In genomic region chr2:110854355-110855081, GRCh38 we compare ENCODE assay signal across 10 cellular contexts.
A peak's percentile ranks its signal among the peaks of the same experiment; 100 is the strongest.
DNase-seq lines count a peak whose midpoint lies in the region; ATAC-seq and TF ChIP-seq lines count a peak whose summit lies in the region.
"Had no signal": no experiment of that assay in that cellular context is flagged by ENCODE, and none has a peak within 500 bp of the region (broad histone marks: within the 10 kb centered on the region; RNA-seq: fewer than 3 reads in every experiment).

No MANE protein-coding gene starts in this region.

- ATAC-seq in GM18907 (IDR thresholded peaks at IDR 0.05; ENCODE audit: unreplicated experiment): peak; percentile 38

- POLR2A ChIA-PET in SK-N-SH (lab: Yijun Ruan, JAX): no interaction called here

- CTCF ChIA-PET in SK-N-SH (lab: Yijun Ruan, JAX): interaction anchor here (1.2 kb wide), 1 partner anchor 15 kb away, joined by 3 read pairs; no protein-coding TSS in a partner anchor

- H3K36me3 ChIP-seq in BLaER1 treated with 17β-estradiol and CSF1 and Interleukin-3, amounts not matched to agents 10 nM and 100 nM: no peaks in the 10 kb centered on the region
- H3K36me3 ChIP-seq in SK-N-SH (replicated peaks in 1 of 2; ENCODE audit: control insufficient read depth in 1 of 2, insufficient read depth in 2 of 2, low read length in 1 of 2): no peaks in the 10 kb centered on the region

- TF ChIP-seq RAD21 in SK-N-SH (IDR thresholded peaks at IDR 0.05; ENCODE audit: low read length): 0 out of 2 replicates have a peak, but pooled peaks have one; percentile 11

- no peak overlapping the region for H3K27ac ChIP-seq in BLaER1 treated with 17β-estradiol and CSF1 and Interleukin-3, amounts not matched to agents 10 nM and 100 nM
- no peak overlapping the region for H3K27ac ChIP-seq in SK-N-SH (ENCODE audit: low read depth in 2 of 2, low read length in 1 of 2)

- H3K79me2 ChIP-seq in SK-N-SH (ENCODE audit: insufficient read depth): no peaks in the 10 kb centered on the region

- peaks cover 0 to 10% (median 4%) of the 10 kb centered on the region in 11 experiments; a peak in 4 of 22 replicates for H3K9me3 ChIP-seq in BLaER1 treated with 17β-estradiol and CSF1 and Interleukin-3, amounts not matched to agents 10 nM and 100 nM (replicated peaks in 1 of 11)
- no peaks in the 10 kb centered on the region for H3K9me3 ChIP-seq in SK-N-SH

- H3K4me3 Mint-ChIP-seq in glutamatergic neuron (ENCODE audit: unreplicated experiment): no peak overlapping the region
- H3K4me3 Mint-ChIP-seq: memory B cell had no signal

- H3K4me3 ChIP-seq in BLaER1 treated with 17β-estradiol and CSF1 and Interleukin-3, amounts not matched to agents 10 nM and 100 nM: no peak overlapping the region
- H3K4me3 ChIP-seq in SK-N-SH (ENCODE audit: low read depth in 2 of 2, low read length in 1 of 2): no peak overlapping the region

- DNase-seq in SK-N-SH: no peak
- no peak for DNase-seq in glutamatergic neuron
- no peak for DNase-seq in medulla oblongata (ENCODE audit: extremely low spot score)
- DNase-seq in NCI-H2107 (lab: John Stamatoyannopoulos, UW): no peak
- no peak for DNase-seq in germinal center (ENCODE audit: low spot score)
- DNase-seq in GM19240 (ENCODE audit: insufficient read length, low spot score): no peak
- DNase-seq: NCI-H226 had no signal

- H3K36me3 Mint-ChIP-seq in glutamatergic neuron (ENCODE audit: unreplicated experiment): no peaks in the 10 kb centered on the region
- H3K36me3 Mint-ChIP-seq: memory B cell had no signal

- 0 out of 22 replicates have a peak, but pooled peaks cover 0 to 13% (median 0%) of the 10 kb centered on the region in 11 experiments for H3K27me3 ChIP-seq in BLaER1 treated with 17β-estradiol and CSF1 and Interleukin-3, amounts not matched to agents 10 nM and 100 nM
- H3K27me3 ChIP-seq in SK-N-SH (ENCODE audit: insufficient read depth): peaks cover 8% of the 10 kb centered on the region; the same call in 1 of the 2 replicates

- peaks cover 17 to 61% (median 54%) of the 10 kb centered on the region in 10 experiments for H3K4me1 ChIP-seq in BLaER1 treated with 17β-estradiol and CSF1 and Interleukin-3, amounts not matched to agents 10 nM and 100 nM
- no peaks in the 10 kb centered on the region; a peak in 1 of 4 replicates for H3K4me1 ChIP-seq in SK-N-SH (ENCODE audit: control insufficient read depth in 1 of 2, insufficient read depth in 2 of 2, low read depth in 1 of 2, low read length in 1 of 2)

- no peak overlapping the region for H3K9ac ChIP-seq in BLaER1 treated with 17β-estradiol and CSF1 and Interleukin-3, amounts not matched to agents 10 nM and 100 nM
- H3K9ac ChIP-seq in SK-N-SH: no peak overlapping the region

- TF ChIP-seq CTCF in SK-N-SH (IDR thresholded peaks at IDR 0.05) (peak; percentile 19; the same call in 1 of the 2 replicates), glutamatergic neuron (IDR thresholded peaks at IDR 0.05; ENCODE audit: partially characterized antibody, unreplicated experiment) (peak; percentile 43)

- H3K9me3 Mint-ChIP-seq in glutamatergic neuron (ENCODE audit: unreplicated experiment): peaks cover 3% of the 10 kb centered on the region
- H3K9me3 Mint-ChIP-seq: memory B cell had no signal

- peaks cover 14% of the 10 kb centered on the region for H3K4me1 Mint-ChIP-seq in glutamatergic neuron (ENCODE audit: low read depth, unreplicated experiment)

- no peaks in the 10 kb centered on the region for H3K9me2 ChIP-seq in SK-N-SH

- H3F3A ChIP-seq in SK-N-SH (replicated peaks; ENCODE audit: insufficient read depth): no peaks in the 10 kb centered on the region

- H2AFZ ChIP-seq in SK-N-SH (ENCODE audit: low read depth): no peak overlapping the region

- H3K27ac Mint-ChIP-seq in glutamatergic neuron (ENCODE audit: unreplicated experiment): no peak overlapping the region

- H3K4me2 ChIP-seq in BLaER1 treated with 17β-estradiol and CSF1 and Interleukin-3, amounts not matched to agents 10 nM and 100 nM: peak overlapping the region in 9 of 11 experiments; percentile 4 to 77 (median 52); a peak in 17 of 22 replicates
- H3K4me2 ChIP-seq in SK-N-SH: no peak overlapping the region

- no peak for TF ChIP-seq EP300 in SK-N-SH (IDR thresholded peaks at IDR 0.05; ENCODE audit: borderline replicate concordance in 1 of 2, low read depth in 1 of 2, low read length in 1 of 2)

- no peaks in the 10 kb centered on the region for H4K20me1 ChIP-seq in BLaER1 treated with 17β-estradiol and CSF1 and Interleukin-3, amounts not matched to agents 10 nM and 100 nM
- no peaks in the 10 kb centered on the region for H4K20me1 ChIP-seq in SK-N-SH (ENCODE audit: insufficient read depth)

- peaks cover 10% of the 10 kb centered on the region for H3K27me3 Mint-ChIP-seq in glutamatergic neuron (ENCODE audit: unreplicated experiment)

TF ChIP-seq in SK-N-SH, 30 proteins besides CTCF, POLR2A, EP300 and RAD21:
- TF ChIP-seq RFX5 (IDR thresholded peaks at IDR 0.05; ENCODE audit: low read length): no peak
- TF ChIP-seq FOSL2 (IDR thresholded peaks at IDR 0.05; ENCODE audit: borderline replicate concordance, low read depth): no peak
- no peak for TF ChIP-seq EZH2phosphoT487 (IDR thresholded peaks at IDR 0.05; ENCODE audit: borderline replicate concordance, low read depth)
- TF ChIP-seq TCF12 (IDR thresholded peaks at IDR 0.05): no peak
TF ChIP-seq in SK-N-SH: peak in this region for 0.
